In genomic region chr2:177165103-177165583, GRCh38 we compare ENCODE assay signal across 1 cellular context.
TF ChIP-seq lines count a peak whose summit lies in the region.

No MANE protein-coding gene starts in this region.

TF ChIP-seq in GM12878, 131 proteins besides CTCF, POLR2A, EP300 and RAD21 (continued from another document and continues in another):
- TF ChIP-seq PRDM15 (CRISPR knock-in tag; IDR thresholded peaks at IDR 0.05) (no peak), SMAD5 (IDR thresholded peaks at IDR 0.05; ENCODE audit: low read depth) (no peak), PAX8 (IDR thresholded peaks at IDR 0.05) (no peak), EGR1 (IDR thresholded peaks at IDR 0.05; ENCODE audit: borderline replicate concordance in 1 of 2, low read depth in 2 of 2, low read length in 2 of 2) (no peak), CHD4 (IDR thresholded peaks at IDR 0.05) (no peak), ASH2L (IDR thresholded peaks at IDR 0.05; ENCODE audit: borderline replicate concordance, low read depth) (0 out of 2 replicates have a peak, but pooled peaks have one; percentile 4), MTA2 (IDR thresholded peaks at IDR 0.05; ENCODE audit: low read depth) (no peak), LARP7 (IDR thresholded peaks at IDR 0.05) (no peak), CREM (IDR thresholded peaks at IDR 0.05; ENCODE audit: low read depth) (no peak), ZBED1 (IDR thresholded peaks at IDR 0.05; ENCODE audit: borderline replicate concordance) (no peak), BCL11A (IDR thresholded peaks at IDR 0.05; ENCODE audit: low read depth, low read length) (no peak), CBFB (IDR thresholded peaks at IDR 0.05; ENCODE audit: low read depth) (0 out of 2 replicates have a peak, but pooled peaks have one; percentile 27), NFXL1 (IDR thresholded peaks at IDR 0.05; ENCODE audit: borderline replicate concordance) (no peak), EED (IDR thresholded peaks at IDR 0.05; ENCODE audit: low read depth) (no peak), MLLT1 (IDR thresholded peaks at IDR 0.05) (0 out of 2 replicates have a peak, but pooled peaks have one; percentile 4), NR2C1 (IDR thresholded peaks at IDR 0.05) (no peak), MEF2B (IDR thresholded peaks at IDR 0.05; ENCODE audit: partially characterized antibody, poor library complexity, severe bottlenecking) (no peak), SREBF1 (IDR thresholded peaks at IDR 0.05; ENCODE audit: low read length) (no peak), POLR2AphosphoS2 (IDR thresholded peaks at IDR 0.05; ENCODE audit: low read depth, low read length) (no peak), KDM1A (IDR thresholded peaks at IDR 0.05; ENCODE audit: borderline replicate concordance) (no peak), ZNF217 (IDR thresholded peaks at IDR 0.05) (no peak), STAT1 (conservative IDR thresholded peaks at IDR 0.05) (no peak), ZNF207 (IDR thresholded peaks at IDR 0.05; ENCODE audit: borderline replicate concordance) (no peak), HDGF (IDR thresholded peaks at IDR 0.05) (peak; percentile 74), ZNF384 (IDR thresholded peaks at IDR 0.05; ENCODE audit: borderline replicate concordance, low read depth, low read length) (no peak), RFX5 (IDR thresholded peaks at IDR 0.05; ENCODE audit: low read depth, low read length) (no peak), CREB1 (IDR thresholded peaks at IDR 0.05; ENCODE audit: low read depth) (0 out of 2 replicates have a peak, but pooled peaks have one; percentile 21), TCF3 (IDR thresholded peaks at IDR 0.05; ENCODE audit: borderline replicate concordance, insufficient read depth, low read depth, low read length) (no peak), MAX (IDR thresholded peaks at IDR 0.05; ENCODE audit: low read depth, low read length) (no peak), GABPA (IDR thresholded peaks at IDR 0.05; ENCODE audit: low read depth) (no peak)
- TF ChIP-seq, protein P1, sequence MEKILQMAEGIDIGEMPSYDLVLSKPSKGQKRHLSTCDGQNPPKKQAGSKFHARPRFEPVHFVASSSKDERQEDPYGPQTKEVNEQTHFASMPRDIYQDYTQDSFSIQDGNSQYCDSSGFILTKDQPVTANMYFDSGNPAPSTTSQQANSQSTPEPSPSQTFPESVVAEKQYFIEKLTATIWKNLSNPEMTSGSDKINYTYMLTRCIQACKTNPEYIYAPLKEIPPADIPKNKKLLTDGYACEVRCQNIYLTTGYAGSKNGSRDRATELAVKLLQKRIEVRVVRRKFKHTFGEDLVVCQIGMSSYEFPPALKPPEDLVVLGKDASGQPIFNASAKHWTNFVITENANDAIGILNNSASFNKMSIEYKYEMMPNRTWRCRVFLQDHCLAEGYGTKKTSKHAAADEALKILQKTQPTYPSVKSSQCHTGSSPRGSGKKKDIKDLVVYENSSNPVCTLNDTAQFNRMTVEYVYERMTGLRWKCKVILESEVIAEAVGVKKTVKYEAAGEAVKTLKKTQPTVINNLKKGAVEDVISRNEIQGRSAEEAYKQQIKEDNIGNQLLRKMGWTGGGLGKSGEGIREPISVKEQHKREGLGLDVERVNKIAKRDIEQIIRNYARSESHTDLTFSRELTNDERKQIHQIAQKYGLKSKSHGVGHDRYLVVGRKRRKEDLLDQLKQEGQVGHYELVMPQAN (conservative IDR thresholded peaks at IDR 0.05): no peak
- TF ChIP-seq, protein P2, sequence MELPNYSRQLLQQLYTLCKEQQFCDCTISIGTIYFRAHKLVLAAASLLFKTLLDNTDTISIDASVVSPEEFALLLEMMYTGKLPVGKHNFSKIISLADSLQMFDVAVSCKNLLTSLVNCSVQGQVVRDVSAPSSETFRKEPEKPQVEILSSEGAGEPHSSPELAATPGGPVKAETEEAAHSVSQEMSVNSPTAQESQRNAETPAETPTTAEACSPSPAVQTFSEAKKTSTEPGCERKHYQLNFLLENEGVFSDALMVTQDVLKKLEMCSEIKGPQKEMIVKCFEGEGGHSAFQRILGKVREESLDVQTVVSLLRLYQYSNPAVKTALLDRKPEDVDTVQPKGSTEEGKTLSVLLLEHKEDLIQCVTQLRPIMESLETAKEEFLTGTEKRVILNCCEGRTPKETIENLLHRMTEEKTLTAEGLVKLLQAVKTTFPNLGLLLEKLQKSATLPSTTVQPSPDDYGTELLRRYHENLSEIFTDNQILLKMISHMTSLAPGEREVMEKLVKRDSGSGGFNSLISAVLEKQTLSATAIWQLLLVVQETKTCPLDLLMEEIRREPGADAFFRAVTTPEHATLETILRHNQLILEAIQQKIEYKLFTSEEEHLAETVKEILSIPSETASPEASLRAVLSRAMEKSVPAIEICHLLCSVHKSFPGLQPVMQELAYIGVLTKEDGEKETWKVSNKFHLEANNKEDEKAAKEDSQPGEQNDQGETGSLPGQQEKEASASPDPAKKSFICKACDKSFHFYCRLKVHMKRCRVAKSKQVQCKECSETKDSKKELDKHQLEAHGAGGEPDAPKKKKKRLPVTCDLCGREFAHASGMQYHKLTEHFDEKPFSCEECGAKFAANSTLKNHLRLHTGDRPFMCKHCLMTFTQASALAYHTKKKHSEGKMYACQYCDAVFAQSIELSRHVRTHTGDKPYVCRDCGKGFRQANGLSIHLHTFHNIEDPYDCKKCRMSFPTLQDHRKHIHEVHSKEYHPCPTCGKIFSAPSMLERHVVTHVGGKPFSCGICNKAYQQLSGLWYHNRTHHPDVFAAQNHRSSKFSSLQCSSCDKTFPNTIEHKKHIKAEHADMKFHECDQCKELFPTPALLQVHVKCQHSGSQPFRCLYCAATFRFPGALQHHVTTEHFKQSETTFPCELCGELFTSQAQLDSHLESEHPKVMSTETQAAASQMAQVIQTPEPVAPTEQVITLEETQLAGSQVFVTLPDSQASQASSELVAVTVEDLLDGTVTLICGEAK (IDR thresholded peaks at IDR 0.05; ENCODE audit: borderline replicate concordance): no peak
- TF ChIP-seq, protein P3, sequence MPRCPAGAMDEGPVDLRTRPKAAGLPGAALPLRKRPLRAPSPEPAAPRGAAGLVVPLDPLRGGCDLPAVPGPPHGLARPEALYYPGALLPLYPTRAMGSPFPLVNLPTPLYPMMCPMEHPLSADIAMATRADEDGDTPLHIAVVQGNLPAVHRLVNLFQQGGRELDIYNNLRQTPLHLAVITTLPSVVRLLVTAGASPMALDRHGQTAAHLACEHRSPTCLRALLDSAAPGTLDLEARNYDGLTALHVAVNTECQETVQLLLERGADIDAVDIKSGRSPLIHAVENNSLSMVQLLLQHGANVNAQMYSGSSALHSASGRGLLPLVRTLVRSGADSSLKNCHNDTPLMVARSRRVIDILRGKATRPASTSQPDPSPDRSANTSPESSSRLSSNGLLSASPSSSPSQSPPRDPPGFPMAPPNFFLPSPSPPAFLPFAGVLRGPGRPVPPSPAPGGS (IDR thresholded peaks at IDR 0.05; ENCODE audit: borderline replicate concordance, insufficient read depth, low read depth, low read length, poor library complexity, severe bottlenecking): no peak
- TF ChIP-seq, protein P4, sequence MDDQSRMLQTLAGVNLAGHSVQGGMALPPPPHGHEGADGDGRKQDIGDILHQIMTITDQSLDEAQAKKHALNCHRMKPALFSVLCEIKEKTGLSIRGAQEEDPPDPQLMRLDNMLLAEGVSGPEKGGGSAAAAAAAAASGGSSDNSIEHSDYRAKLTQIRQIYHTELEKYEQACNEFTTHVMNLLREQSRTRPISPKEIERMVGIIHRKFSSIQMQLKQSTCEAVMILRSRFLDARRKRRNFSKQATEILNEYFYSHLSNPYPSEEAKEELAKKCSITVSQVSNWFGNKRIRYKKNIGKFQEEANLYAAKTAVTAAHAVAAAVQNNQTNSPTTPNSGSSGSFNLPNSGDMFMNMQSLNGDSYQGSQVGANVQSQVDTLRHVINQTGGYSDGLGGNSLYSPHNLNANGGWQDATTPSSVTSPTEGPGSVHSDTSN (IDR thresholded peaks at IDR 0.05; ENCODE audit: insufficient replicate concordance, low read depth, low read length): no peak
- TF ChIP-seq, protein P5, sequence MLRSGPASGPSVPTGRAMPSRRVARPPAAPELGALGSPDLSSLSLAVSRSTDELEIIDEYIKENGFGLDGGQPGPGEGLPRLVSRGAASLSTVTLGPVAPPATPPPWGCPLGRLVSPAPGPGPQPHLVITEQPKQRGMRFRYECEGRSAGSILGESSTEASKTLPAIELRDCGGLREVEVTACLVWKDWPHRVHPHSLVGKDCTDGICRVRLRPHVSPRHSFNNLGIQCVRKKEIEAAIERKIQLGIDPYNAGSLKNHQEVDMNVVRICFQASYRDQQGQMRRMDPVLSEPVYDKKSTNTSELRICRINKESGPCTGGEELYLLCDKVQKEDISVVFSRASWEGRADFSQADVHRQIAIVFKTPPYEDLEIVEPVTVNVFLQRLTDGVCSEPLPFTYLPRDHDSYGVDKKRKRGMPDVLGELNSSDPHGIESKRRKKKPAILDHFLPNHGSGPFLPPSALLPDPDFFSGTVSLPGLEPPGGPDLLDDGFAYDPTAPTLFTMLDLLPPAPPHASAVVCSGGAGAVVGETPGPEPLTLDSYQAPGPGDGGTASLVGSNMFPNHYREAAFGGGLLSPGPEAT (IDR thresholded peaks at IDR 0.05; ENCODE audit: low read depth): no peak
- TF ChIP-seq, protein P6, sequence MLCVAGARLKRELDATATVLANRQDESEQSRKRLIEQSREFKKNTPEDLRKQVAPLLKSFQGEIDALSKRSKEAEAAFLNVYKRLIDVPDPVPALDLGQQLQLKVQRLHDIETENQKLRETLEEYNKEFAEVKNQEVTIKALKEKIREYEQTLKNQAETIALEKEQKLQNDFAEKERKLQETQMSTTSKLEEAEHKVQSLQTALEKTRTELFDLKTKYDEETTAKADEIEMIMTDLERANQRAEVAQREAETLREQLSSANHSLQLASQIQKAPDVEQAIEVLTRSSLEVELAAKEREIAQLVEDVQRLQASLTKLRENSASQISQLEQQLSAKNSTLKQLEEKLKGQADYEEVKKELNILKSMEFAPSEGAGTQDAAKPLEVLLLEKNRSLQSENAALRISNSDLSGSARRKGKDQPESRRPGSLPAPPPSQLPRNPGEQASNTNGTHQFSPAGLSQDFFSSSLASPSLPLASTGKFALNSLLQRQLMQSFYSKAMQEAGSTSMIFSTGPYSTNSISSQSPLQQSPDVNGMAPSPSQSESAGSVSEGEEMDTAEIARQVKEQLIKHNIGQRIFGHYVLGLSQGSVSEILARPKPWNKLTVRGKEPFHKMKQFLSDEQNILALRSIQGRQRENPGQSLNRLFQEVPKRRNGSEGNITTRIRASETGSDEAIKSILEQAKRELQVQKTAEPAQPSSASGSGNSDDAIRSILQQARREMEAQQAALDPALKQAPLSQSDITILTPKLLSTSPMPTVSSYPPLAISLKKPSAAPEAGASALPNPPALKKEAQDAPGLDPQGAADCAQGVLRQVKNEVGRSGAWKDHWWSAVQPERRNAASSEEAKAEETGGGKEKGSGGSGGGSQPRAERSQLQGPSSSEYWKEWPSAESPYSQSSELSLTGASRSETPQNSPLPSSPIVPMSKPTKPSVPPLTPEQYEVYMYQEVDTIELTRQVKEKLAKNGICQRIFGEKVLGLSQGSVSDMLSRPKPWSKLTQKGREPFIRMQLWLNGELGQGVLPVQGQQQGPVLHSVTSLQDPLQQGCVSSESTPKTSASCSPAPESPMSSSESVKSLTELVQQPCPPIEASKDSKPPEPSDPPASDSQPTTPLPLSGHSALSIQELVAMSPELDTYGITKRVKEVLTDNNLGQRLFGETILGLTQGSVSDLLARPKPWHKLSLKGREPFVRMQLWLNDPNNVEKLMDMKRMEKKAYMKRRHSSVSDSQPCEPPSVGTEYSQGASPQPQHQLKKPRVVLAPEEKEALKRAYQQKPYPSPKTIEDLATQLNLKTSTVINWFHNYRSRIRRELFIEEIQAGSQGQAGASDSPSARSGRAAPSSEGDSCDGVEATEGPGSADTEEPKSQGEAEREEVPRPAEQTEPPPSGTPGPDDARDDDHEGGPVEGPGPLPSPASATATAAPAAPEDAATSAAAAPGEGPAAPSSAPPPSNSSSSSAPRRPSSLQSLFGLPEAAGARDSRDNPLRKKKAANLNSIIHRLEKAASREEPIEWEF (IDR thresholded peaks at IDR 0.05; ENCODE audit: insufficient replicate concordance, low read depth, low read length): no peak
- TF ChIP-seq, protein P7, sequence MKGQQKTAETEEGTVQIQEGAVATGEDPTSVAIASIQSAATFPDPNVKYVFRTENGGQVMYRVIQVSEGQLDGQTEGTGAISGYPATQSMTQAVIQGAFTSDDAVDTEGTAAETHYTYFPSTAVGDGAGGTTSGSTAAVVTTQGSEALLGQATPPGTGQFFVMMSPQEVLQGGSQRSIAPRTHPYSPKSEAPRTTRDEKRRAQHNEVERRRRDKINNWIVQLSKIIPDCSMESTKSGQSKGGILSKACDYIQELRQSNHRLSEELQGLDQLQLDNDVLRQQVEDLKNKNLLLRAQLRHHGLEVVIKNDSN (IDR thresholded peaks at IDR 0.05; ENCODE audit: borderline replicate concordance, extremely low read length, insufficient read depth, low read depth, low read length): no peak
